Comparison of ENCODE assay signal across 28 cellular contexts in the genomic region with DNA sequence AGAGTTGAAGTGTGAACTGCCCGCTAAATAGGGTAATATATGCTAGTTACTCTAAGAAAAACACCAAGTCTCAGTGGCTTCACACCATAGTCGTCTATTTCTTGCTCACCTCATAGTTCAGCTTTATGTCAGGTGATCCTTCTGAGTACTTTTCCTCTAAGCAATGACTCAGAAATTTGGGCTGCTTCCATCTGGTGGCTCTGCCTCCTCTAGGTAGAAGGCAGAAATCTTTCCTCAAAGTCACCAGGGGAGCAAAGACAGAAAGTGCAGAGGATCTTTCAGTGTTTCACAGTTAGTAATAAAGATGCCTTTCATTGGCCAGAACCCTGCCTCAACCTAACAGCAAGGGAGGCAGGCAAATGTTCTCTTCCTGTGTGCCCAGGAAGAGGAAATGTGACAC. TPM values are rescaled to one million over a fixed set of nuclear protein-coding genes. Genes with fewer than 3 reads are reported as not detected.
A peak's percentile ranks its signal among the peaks of the same experiment; 100 is the strongest.
DNase-seq lines count a peak whose midpoint lies in the region; TF ChIP-seq lines count a peak whose summit lies in the region.
"Had no signal": no experiment of that assay in that cellular context is flagged by ENCODE, and none has a peak within 500 bp of the region (broad histone marks: within the 10 kb centered on the region; RNA-seq: fewer than 3 reads in every experiment).

No MANE protein-coding gene starts in this region.

- H3K36me3 Mint-ChIP-seq in MCF 10A (ENCODE audit: insufficient read depth, unreplicated experiment) = no peaks in the 10 kb centered on the region
- H3K36me3 Mint-ChIP-seq: CD8-positive, alpha-beta T cell had no signal

- POLR2A ChIA-PET in MCF 10A (lab: Yijun Ruan, JAX) = interaction anchor here (0.6 kb wide), 2 partner anchors 29 to 455 kb away, joined by 3 read pairs; no protein-coding TSS in a partner anchor

- H3K27me3 ChIP-seq in breast epithelium (no peaks in the 10 kb centered on the region), mammary epithelial cell (ENCODE audit: insufficient read depth, low read length) (no peaks in the 10 kb centered on the region), osteoblast (ENCODE audit: insufficient read depth, low read length) (no peaks in the 10 kb centered on the region), dorsolateral prefrontal cortex (no peaks in the 10 kb centered on the region)
- H3K27me3 ChIP-seq: Peyer's patch had no signal

- dilution Hi-C loops in mammary epithelial cell (cut with HindIII; ENCODE audit: low sequenced_read_pairs) = no loop called here

- H3K27ac ChIP-seq in breast epithelium (no peak overlapping the region), mammary epithelial cell (ENCODE audit: insufficient read depth, low read depth, low read length) (no peak overlapping the region), osteoblast (ENCODE audit: low read depth, low read length) (no peak overlapping the region), dorsolateral prefrontal cortex (peak overlapping the region in 26 of 59 donors; percentile 6 to 78 (median 34))
- H3K27ac ChIP-seq: Peyer's patch, SJSA1 had no signal

- no peaks in the 10 kb centered on the region for H3K9me3 Mint-ChIP-seq in MCF 10A (ENCODE audit: unreplicated experiment)

- 79% methylated on average over 2 of the region's 2 CpGs for WGBS in mammary epithelial cell (ENCODE audit: low coverage, missing lambda C conversion rate)

- CTCF ChIA-PET in MCF 10A (lab: Yijun Ruan, JAX) (interaction anchor here (1.0 kb wide), 1 partner anchor 23 kb away, joined by 4 read pairs; no protein-coding TSS in a partner anchor), mammary epithelial cell (lab: Charles Lee; ENCODE audit: low non-redundant PET) (no interaction called here)

- no peaks in the 10 kb centered on the region for H4K20me1 ChIP-seq in mammary epithelial cell (ENCODE audit: insufficient read depth, low read length)
- no peaks in the 10 kb centered on the region for H4K20me1 ChIP-seq in osteoblast (ENCODE audit: insufficient read depth, low read length)

- no peak overlapping the region for H3K27ac Mint-ChIP-seq in MCF 10A (ENCODE audit: low read depth, unreplicated experiment)
- H3K27ac Mint-ChIP-seq: CD8-positive, alpha-beta T cell had no signal

- intact Hi-C loops in MCF 10A (cut with micrococcal nuclease) = no loop called here
- intact Hi-C loops in breast epithelium (cut with DNase I; ENCODE audit: low total_unique reads) = no loop called here
- intact Hi-C loops in mammary epithelial cell (cut with micrococcal nuclease) = no loop called here
- intact Hi-C loops in dorsolateral prefrontal cortex (cut with DNase I) = no loop called here

- H3K4me1 ChIP-seq in breast epithelium (no peaks in the 10 kb centered on the region), mammary epithelial cell (ENCODE audit: insufficient read depth, low read length) (no peaks in the 10 kb centered on the region), osteoblast (ENCODE audit: insufficient read depth, low read length) (no peaks in the 10 kb centered on the region)
- H3K4me1 ChIP-seq: HAP-1, SJSA1 had no signal

- no peaks in the 10 kb centered on the region for H3K9me3 ChIP-seq in breast epithelium
- H3K9me3 ChIP-seq in mammary epithelial cell (replicated peaks; ENCODE audit: insufficient read depth, low read length) = no peaks in the 10 kb centered on the region
- no peaks in the 10 kb centered on the region for H3K9me3 ChIP-seq in osteoblast (ENCODE audit: low read depth, low read length)
- H3K9me3 ChIP-seq: HAP-1, Peyer's patch, SJSA1 had no signal

- H3K4me1 Mint-ChIP-seq in MCF 10A (ENCODE audit: insufficient read depth, unreplicated experiment) = peaks cover 5% of the 10 kb centered on the region

- TF ChIP-seq CTCF in MCF 10A (IDR thresholded peaks at IDR 0.05; ENCODE audit: unreplicated experiment) (no peak), breast epithelium (IDR thresholded peaks at IDR 0.05) (no peak), mammary epithelial cell (conservative IDR thresholded peaks at IDR 0.05 in 1 of 2, IDR thresholded peaks at IDR 0.05 in 1 of 2; ENCODE audit: extremely low read depth in 1 of 2, insufficient read depth in 1 of 2, low read depth in 1 of 2, low read length in 2 of 2) (no peak), osteoblast (IDR thresholded peaks at IDR 0.05; ENCODE audit: extremely low read depth, low read depth, low read length) (no peak), dorsolateral prefrontal cortex (IDR thresholded peaks at IDR 0.05 in 54 of 56, conservative IDR thresholded peaks at IDR 0.05 in 2 of 56; ENCODE audit: low read depth in 1 of 56, partially characterized antibody in 56 of 56) (no peak)

- H3K4me3 ChIP-seq in breast epithelium (no peak overlapping the region), mammary epithelial cell (replicated peaks in 1 of 3; ENCODE audit: insufficient read depth in 1 of 3, low read depth in 2 of 3, low read length in 3 of 3) (no peak overlapping the region), osteoblast (ENCODE audit: insufficient read depth, low read length) (no peak overlapping the region), dorsolateral prefrontal cortex (no peak overlapping the region)
- H3K4me3 ChIP-seq: HAP-1, K562, Peyer's patch, SJSA1 had no signal

- DNase-seq in MCF 10A (ENCODE audit: unreplicated experiment) (peak; percentile 27), breast epithelium (ENCODE audit: low spot score in 2 of 2) (no peak), mammary epithelial cell (peak; percentile 0), osteoblast (ENCODE audit: insufficient read length, low spot score, missing footprints) (peak; percentile 21), middle frontal gyrus (ENCODE audit: extremely low spot score, low spot score) (no peak), dorsolateral prefrontal cortex (no peak), GM19240 (ENCODE audit: insufficient read length, low spot score) (no peak), EL (no peak)
- DNase-seq: 8988T; AML-193; C1 segment of cervical spinal cord; CD8-positive, alpha-beta T cell; DND-41; GDM1; NCI-H1092 treated with DMSO at 0.1 percent for 48 hours; NCI-H146; NCI-H2029; NCI-H2227 treated with DMSO at 0.1 percent for 48 hours; NCI-H510A; NCI-H748 treated with DMSO at 0.1 percent for 48 hours; NK-92 treated with Interleukin-12 subunit alpha and Interleukin-12 subunit beta, amount 100 ng/mL, for 24 hours; Peyer's patch had no signal

- H3K4me3 Mint-ChIP-seq in MCF 10A (ENCODE audit: unreplicated experiment) = no peak overlapping the region
- H3K4me3 Mint-ChIP-seq: CD8-positive, alpha-beta T cell had no signal

- in situ Hi-C loops in mammary epithelial cell (cut with MboI; ENCODE audit: low sequenced_read_pairs in 2 of 2) = no loop called here

- H3K4me2 ChIP-seq in mammary epithelial cell (ENCODE audit: insufficient read depth, low read depth, low read length) (no peak overlapping the region), osteoblast (ENCODE audit: insufficient read depth, low read length) (no peak overlapping the region)

- BruUV-seq in MCF 10A (replicated peaks; lab: Mats Ljungman, UMichigan) = no TSS peak
- no TSS peak for BruUV-seq in mammary epithelial cell (replicated peaks; lab: Mats Ljungman, UMichigan)

- H3K79me2 ChIP-seq in mammary epithelial cell (ENCODE audit: insufficient read depth, low read length) (no peaks in the 10 kb centered on the region), osteoblast (ENCODE audit: insufficient read depth, low read length) (no peaks in the 10 kb centered on the region)

- no peak overlapping the region for H3K9ac ChIP-seq in mammary epithelial cell (ENCODE audit: insufficient read depth, low read length)

- no peaks in the 10 kb centered on the region for H3K36me3 ChIP-seq in breast epithelium
- no peaks in the 10 kb centered on the region for H3K36me3 ChIP-seq in mammary epithelial cell (ENCODE audit: insufficient read depth, low read length)
- no peaks in the 10 kb centered on the region for H3K36me3 ChIP-seq in osteoblast (ENCODE audit: insufficient read depth, low read length)
- H3K36me3 ChIP-seq: HAP-1, Peyer's patch, SJSA1 had no signal

- no peak overlapping the region for H2AFZ ChIP-seq in mammary epithelial cell (ENCODE audit: low read depth, low read length)
- H2AFZ ChIP-seq in osteoblast (ENCODE audit: low read length) = no peak overlapping the region

- TF ChIP-seq POLR2A in breast epithelium (IDR thresholded peaks at IDR 0.05) = no peak

- no peaks in the 10 kb centered on the region for H3K27me3 Mint-ChIP-seq in MCF 10A (ENCODE audit: insufficient read depth, unreplicated experiment)

RNA-seq across cellular contexts. Expression of a gene that starts 17.3 kb away (rescaled TPM):
- total RNA-seq in MCF 10A (2022) (not detected in 2 replicates), breast epithelium (10 to 100 TPM in 1 of 3 donors, 1 to 10 TPM in 1, under 1 TPM in 1; 0.66 to 18.1 (median 1.2) TPM), mammary epithelial cell (not detected), osteoblast (not detected in 2 replicates), dorsolateral prefrontal cortex (10 to 100 TPM; 21.1 to 77.0 (median 41.3) TPM)
- not detected for polyA plus RNA-seq in mammary epithelial cell
- not detected for polyA minus RNA-seq in mammary epithelial cell
- total RNA-seq: K562, LHCN-M2, Right ventricle myocardium inferior, SJSA1 had no signal
- polyA plus RNA-seq: AG04450, K562 had no signal

Comparison
In these comparisons a context has a peak if more than half of its experiments do, and no peak if none do; other contexts are left out.
1. DNase-seq: peak in MCF 10A (single experiment), mammary epithelial cell (single experiment) and osteoblast (single experiment); none in breast epithelium (0 of 2), middle frontal gyrus (single experiment), dorsolateral prefrontal cortex (0 of 10), GM19240 (single experiment) and EL (single experiment).